Comparison of ENCODE assay signal across 25 cellular contexts in the genomic region with DNA sequence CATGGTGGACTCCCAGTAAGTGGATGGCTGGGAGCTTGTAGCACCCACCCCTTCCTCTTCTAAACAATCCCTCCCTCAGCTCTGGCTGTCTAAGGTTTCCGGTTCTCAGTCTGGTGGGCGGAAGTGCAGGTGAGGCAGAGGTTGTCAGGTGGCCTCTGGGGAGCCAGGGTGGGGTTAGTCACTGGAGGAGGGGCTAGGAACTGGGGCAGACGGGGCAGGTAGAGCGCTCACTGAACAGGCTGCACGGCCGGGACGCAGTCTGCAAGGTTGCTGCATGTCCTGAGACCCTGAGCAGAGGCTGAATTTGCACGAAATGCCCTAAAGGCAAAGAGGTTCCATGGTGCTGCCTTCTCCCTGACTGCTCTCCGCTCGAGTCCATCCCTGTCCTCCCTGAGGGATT.
"Had no signal": no experiment of that assay in that cellular context is flagged by ENCODE, and none has a peak within 500 bp of the region (broad histone marks: within the 10 kb centered on the region; RNA-seq: fewer than 3 reads in every experiment).

No MANE protein-coding gene starts in this region.

- H3K4me1 ChIP-seq: ascending aorta, esophagus muscularis mucosa, pancreas, psoas muscle, sigmoid colon, vagina had no signal

- H3K27me3 ChIP-seq: ascending aorta, pancreas, sigmoid colon, vagina had no signal

- DNase-seq: activated CD4-positive, alpha-beta memory T cell treated with anti-CD3 and anti-CD28 coated beads for 36 hours; activated CD4-positive, alpha-beta T cell treated with anti-CD3 and anti-CD28 coated beads, Interleukin-2, amount 10 ng/mL, durations not matched to agents 24 days and 14 days; activated CD4-positive, CD25-positive, alpha-beta regulatory T cell treated with anti-CD3 and anti-CD28 coated beads, Interleukin-2, amount 50 U/mL, for 72 hours; activated CD8-positive, alpha-beta memory T cell treated with anti-CD3 and anti-CD28 coated beads, Interleukin-2, amount 50 U/mL, for 48 hours; activated gamma-delta T cell; activated naive CD4-positive, alpha-beta T cell treated with anti-CD3 and anti-CD28 coated beads, Interleukin-2, amount 10 ng/mL, durations not matched to agents 7 days and 5 days; activated naive CD8-positive, alpha-beta T cell treated with anti-CD3 and anti-CD28 coated beads, Interleukin-2, amount 10 ng/mL, durations not matched to agents 7 days and 5 days; activated T-cell treated with anti-CD3 and anti-CD28 coated beads, Interleukin-2, amount 50 U/mL, for 24 hours; left ventricle myocardium superior; naive B cell; nephron progenitor cell; pancreas; psoas muscle; sigmoid colon; small intestine; stimulated activated CD4-positive, alpha-beta T cell treated with anti-CD3 and anti-CD28 coated beads, Interleukin-4, amount 100 ng/mL, for 24 hours; stimulated activated naive CD8-positive, alpha-beta T cell treated with anti-CD3 and anti-CD28 coated beads, Interleukin-15, amount 100 ng/mL, for 72 hours; substantia nigra; T-helper 17 cell; T1000; WERI-Rb-1 had no signal

- H3K27ac ChIP-seq: ascending aorta, esophagus muscularis mucosa, pancreas, psoas muscle, sigmoid colon, vagina, WERI-Rb-1 had no signal

- H3K4me3 ChIP-seq: ascending aorta, esophagus muscularis mucosa, pancreas, psoas muscle, sigmoid colon, vagina had no signal

- ATAC-seq: left ventricle myocardium superior; pancreas; psoas muscle; stimulated activated effector memory CD8-positive, alpha-beta T cell treated with anti-CD3 and anti-CD28 coated beads, Interleukin-12 subunit alpha, Interleukin-12 subunit beta, amount 100 ng/mL, for 72 hours; stimulated activated naive CD8-positive, alpha-beta T cell treated with anti-CD3 and anti-CD28 coated beads, Interleukin-15, amount 100 ng/mL, for 72 hours; T-helper 17 cell had no signal

- H3K36me3 ChIP-seq: ascending aorta, esophagus muscularis mucosa, pancreas, sigmoid colon, vagina, WERI-Rb-1 had no signal

- H3K9me3 ChIP-seq: ascending aorta, esophagus muscularis mucosa, pancreas, psoas muscle, sigmoid colon, vagina had no signal
